Comparison of ENCODE assay signal across 22 cellular contexts in the genomic region with DNA sequence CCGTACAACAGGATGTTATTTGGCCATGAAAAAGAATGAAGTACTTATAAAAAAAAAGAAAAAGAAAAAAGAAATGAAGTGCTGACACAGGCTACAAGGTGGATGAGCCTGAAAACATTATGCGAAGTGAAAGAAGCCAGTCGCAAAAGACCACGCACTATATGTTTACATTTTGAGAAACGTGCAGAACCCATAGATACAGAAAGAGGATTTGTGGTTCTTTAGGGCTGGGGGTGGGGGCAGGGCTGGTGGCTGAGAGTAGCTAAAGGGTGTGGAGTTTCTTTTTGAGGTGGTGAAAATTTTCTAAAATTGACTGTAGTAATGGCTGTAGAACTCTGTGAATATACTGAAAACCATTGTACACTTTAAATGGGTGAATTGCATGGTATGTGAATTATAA.
"Had no signal": no experiment of that assay in that cellular context is flagged by ENCODE, and none has a peak within 500 bp of the region (broad histone marks: within the 10 kb centered on the region; RNA-seq: fewer than 3 reads in every experiment).

No MANE protein-coding gene starts in this region.

- ATAC-seq: effector memory CD8-positive, alpha-beta T cell; gastrocnemius medialis; left cardiac atrium; left lung; mucosa of descending colon; sciatic nerve; stimulated activated naive B cell treated with anti-CD40 and anti-IgM and Interleukin-4, amounts not matched to agents 10 μg/mL and 1 μg/mL and 100 μg/mL, for 72 hours had no signal

- H3K4me1 Mint-ChIP-seq: mesothelial cell of epicardium had no signal

- H3K4me3 ChIP-seq: coronary artery, gastrocnemius medialis, left lung, mucosa of descending colon, prostate gland, right atrium auricular region, thoracic aorta, tibial nerve, upper lobe of left lung, uterus had no signal

- H3K27ac Mint-ChIP-seq: effector memory CD8-positive, alpha-beta T cell; mesothelial cell of epicardium; naive B cell; nephron; stimulated activated naive B cell treated with anti-CD40 and anti-IgM and Interleukin-4, amounts not matched to agents 10 μg/mL and 1 μg/mL and 100 μg/mL, for 72 hours; stimulated activated naive CD8-positive, alpha-beta T cell treated with anti-CD3 and anti-CD28 coated beads, Interleukin-15, Interleukin-2, amounts not matched to agents 100 ng/mL and 50 ng/mL, for 24 hours had no signal

- H3K9me3 Mint-ChIP-seq: mesothelial cell of epicardium, nephron had no signal

- H3K27me3 ChIP-seq: left lung, right atrium auricular region, tibial nerve, upper lobe of left lung, uterus had no signal

- DNase-seq: effector memory CD8-positive, alpha-beta T cell; foreskin fibroblast; gastrocnemius medialis; left cardiac atrium; left lung; mesenchymal stem cell; mucosa of descending colon; naive B cell; nucleus accumbens; stimulated activated CD4-positive, alpha-beta T cell treated with anti-CD3 and anti-CD28 coated beads, Interleukin-4, amount 100 ng/mL, for 4 hours; stimulated activated naive B cell treated with anti-CD40 and anti-IgM and Interleukin-4, amounts not matched to agents 10 μg/mL and 1 μg/mL and 100 μg/mL, for 72 hours; upper lobe of left lung; uterus had no signal

- H3K27ac ChIP-seq: coronary artery, gastrocnemius medialis, left lung, prostate gland, right atrium auricular region, thoracic aorta, tibial nerve, upper lobe of left lung, uterus had no signal

- H3K36me3 Mint-ChIP-seq: mesothelial cell of epicardium; stimulated activated naive B cell treated with anti-CD40 and anti-IgM and Interleukin-4, amounts not matched to agents 10 μg/mL and 1 μg/mL and 100 μg/mL, for 72 hours had no signal

- H3K4me3 Mint-ChIP-seq: effector memory CD8-positive, alpha-beta T cell; mesothelial cell of epicardium; naive B cell; nephron; stimulated activated naive B cell treated with anti-CD40 and anti-IgM and Interleukin-4, amounts not matched to agents 10 μg/mL and 1 μg/mL and 100 μg/mL, for 72 hours; stimulated activated naive CD8-positive, alpha-beta T cell treated with anti-CD3 and anti-CD28 coated beads, Interleukin-15, Interleukin-2, amounts not matched to agents 100 ng/mL and 50 ng/mL, for 24 hours had no signal

- H3K4me1 ChIP-seq: gastrocnemius medialis, left lung, prostate gland, right atrium auricular region, upper lobe of left lung, uterus had no signal

- H3K9me3 ChIP-seq: gastrocnemius medialis, left lung, mucosa of descending colon, prostate gland, thoracic aorta, tibial nerve, upper lobe of left lung, uterus had no signal

- H3K36me3 ChIP-seq: gastrocnemius medialis, left lung, prostate gland, right atrium auricular region, thoracic aorta, tibial nerve, upper lobe of left lung, uterus had no signal
